ENCODE assay signal across 28 cellular contexts in genomic region chrX:125605145-125605544, GRCh38.
"Had no signal": no experiment of that assay in that cellular context is flagged by ENCODE, and none has a peak within 500 bp of the region (broad histone marks: within the 10 kb centered on the region; RNA-seq: fewer than 3 reads in every experiment).

No MANE protein-coding gene starts in this region.

- H3K27ac Mint-ChIP-seq: immature natural killer cell; mesothelial cell of epicardium; naive B cell; natural killer cell; nephron progenitor cell; neural progenitor cell; progenitor cell of endocrine pancreas; stimulated activated naive B cell treated with anti-CD40 and anti-IgM and Interleukin-4, amounts not matched to agents 10 μg/mL and 1 μg/mL and 100 μg/mL, for 72 hours had no signal

- H3K4me1 ChIP-seq: neural progenitor cell, right atrium auricular region, stomach, testis, thyroid gland, transverse colon, upper lobe of left lung, vagina had no signal

- H3K36me3 ChIP-seq: neural progenitor cell, neutrophil, right atrium auricular region, stomach, thyroid gland, transverse colon, upper lobe of left lung, vagina had no signal

- H3K27ac ChIP-seq: neural progenitor cell, neutrophil, right atrium auricular region, skin epidermis, stomach, testis, thyroid gland, transverse colon, upper lobe of left lung, vagina had no signal

- H3K9me3 Mint-ChIP-seq: immature natural killer cell; natural killer cell; neural progenitor cell; stimulated activated naive B cell treated with anti-CD40 and anti-IgM and Interleukin-4, amounts not matched to agents 10 μg/mL and 1 μg/mL and 100 μg/mL, for 72 hours had no signal

- H3K27me3 Mint-ChIP-seq: naive B cell; progenitor cell of endocrine pancreas; stimulated activated naive B cell treated with anti-CD40 and anti-IgM and Interleukin-4, amounts not matched to agents 10 μg/mL and 1 μg/mL and 100 μg/mL, for 72 hours had no signal

- H2AFZ ChIP-seq: neural progenitor cell had no signal

- H3K36me3 Mint-ChIP-seq: immature natural killer cell; mesothelial cell of epicardium; naive B cell; natural killer cell; neural progenitor cell; stimulated activated naive B cell treated with anti-CD40 and anti-IgM and Interleukin-4, amounts not matched to agents 10 μg/mL and 1 μg/mL and 100 μg/mL, for 72 hours had no signal

- ATAC-seq: natural killer cell; sciatic nerve; stimulated activated naive B cell treated with anti-CD40 and anti-IgM and Interleukin-4, amounts not matched to agents 10 μg/mL and 1 μg/mL and 100 μg/mL, for 72 hours; stimulated activated naive CD8-positive, alpha-beta T cell treated with anti-CD3 and anti-CD28 coated beads, Interleukin-15, Interleukin-2, amounts not matched to agents 100 U/mL and 50 U/mL, for 24 hours had no signal

- H3K4me2 ChIP-seq: neural progenitor cell had no signal

- H3K4me1 Mint-ChIP-seq: immature natural killer cell; mesothelial cell of epicardium; naive B cell; natural killer cell; nephron progenitor cell; neural progenitor cell; stimulated activated naive B cell treated with anti-CD40 and anti-IgM and Interleukin-4, amounts not matched to agents 10 μg/mL and 1 μg/mL and 100 μg/mL, for 72 hours had no signal

- H3K9me3 ChIP-seq: neutrophil, right atrium auricular region, testis, thyroid gland, transverse colon, upper lobe of left lung, vagina had no signal

- DNase-seq: hypothalamus; immature natural killer cell; islet precursor cell; mesendoderm; naive B cell; natural killer cell; nephron progenitor cell; occipital lobe; stimulated activated CD4-positive, alpha-beta T cell treated with anti-CD3 and anti-CD28 coated beads, Interleukin-12 subunit alpha, Interleukin-12 subunit beta, amount 100 ng/mL, for 4 hours; stimulated activated CD4-positive, alpha-beta T cell treated with anti-CD3 and anti-CD28 coated beads, Interleukin-15, amount 100 ng/mL, for 24 hours; stimulated activated CD4-positive, alpha-beta T cell treated with anti-CD3 and anti-CD28 coated beads, Interleukin-2, amount 100 ng/mL, for 24 hours; stimulated activated CD4-positive, alpha-beta T cell treated with anti-CD3 and anti-CD28 coated beads, Interleukin-4, amount 100 ng/mL, for 1 hour; stimulated activated naive B cell treated with anti-CD40 and anti-IgM and Interleukin-4, amounts not matched to agents 10 μg/mL and 1 μg/mL and 100 μg/mL, for 72 hours; stimulated activated naive CD8-positive, alpha-beta T cell treated with anti-CD3 and anti-CD28 coated beads, Interleukin-15, Interleukin-2, amounts not matched to agents 100 U/mL and 50 U/mL, for 24 hours; stomach; testis; thyroid gland; transverse colon; upper lobe of left lung had no signal

- H3K27me3 ChIP-seq: neural progenitor cell, neutrophil, right atrium auricular region, stomach, testis, thyroid gland, transverse colon, upper lobe of left lung, vagina had no signal

- H3K9ac ChIP-seq: neural progenitor cell had no signal

- H3K4me3 ChIP-seq: lung, neural progenitor cell, right atrium auricular region, skin epidermis, stomach, testis, thyroid gland, transverse colon, upper lobe of left lung, vagina had no signal

- H3K4me3 Mint-ChIP-seq: immature natural killer cell; mesothelial cell of epicardium; naive B cell; natural killer cell; nephron progenitor cell; neural progenitor cell; stimulated activated naive B cell treated with anti-CD40 and anti-IgM and Interleukin-4, amounts not matched to agents 10 μg/mL and 1 μg/mL and 100 μg/mL, for 72 hours had no signal
